ENCODE assay signal across 27 cellular contexts in the genomic region with DNA sequence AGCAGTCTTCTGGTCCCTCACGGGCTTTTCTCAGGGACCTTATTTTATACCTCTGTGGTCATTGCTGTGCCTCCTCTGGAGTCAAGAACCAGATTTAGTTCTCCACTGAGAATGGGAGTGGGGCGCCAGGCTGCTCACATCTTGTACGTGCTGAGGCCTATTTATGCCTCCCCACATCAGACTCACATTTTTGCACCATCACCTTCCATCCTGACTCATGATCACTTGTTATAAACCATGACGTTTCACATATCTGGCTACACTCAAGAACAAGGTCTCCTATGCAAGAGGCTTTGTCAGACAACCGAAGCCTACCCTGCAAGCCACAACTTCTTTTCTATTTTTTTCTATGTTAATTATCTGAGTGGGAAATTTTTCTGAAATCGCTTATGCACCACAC. TPM values are rescaled to one million over a fixed set of nuclear protein-coding genes. Genes with fewer than 3 reads are reported as not detected.
DNase-seq lines count a peak whose midpoint lies in the region; ATAC-seq and TF ChIP-seq lines count a peak whose summit lies in the region.
"Had no signal": no experiment of that assay in that cellular context is flagged by ENCODE, and none has a peak within 500 bp of the region (broad histone marks: within the 10 kb centered on the region; RNA-seq: fewer than 3 reads in every experiment).

No MANE protein-coding gene starts in this region.

- H3K4me3 ChIP-seq in esophagus squamous epithelium (no peak overlapping the region), rectal smooth muscle tissue (ENCODE audit: low read length) (no peak overlapping the region), aorta (ENCODE audit: low read length in 2 of 2) (no peak overlapping the region), right lobe of liver (no peak overlapping the region)
- H3K4me3 ChIP-seq: adrenal gland, cardiac muscle cell, HAP-1, PC-9, spleen had no signal

- 62 to 83% methylated on average over 6 of the region's 6 CpGs for WGBS in esophagus squamous epithelium, 2 donors
- 62 to 72% methylated on average over 6 of the region's 6 CpGs for WGBS in aorta, 2 donors
- WGBS in right lobe of liver (ENCODE audit: insufficient coverage, low coverage, low lambda C conversion rate, missing lambda C conversion rate) = 62% methylated on average over 5 of the region's 6 CpGs

- DNase-seq in M059J (ENCODE audit: low read depth) = peak; percentile 13
- DNase-seq in esophagus squamous epithelium (lab: John Stamatoyannopoulos, UW) = no peak
- DNase-seq in aorta = peak in 1 of 2 donors; percentile 63
- no peak for DNase-seq in right lobe of liver
- DNase-seq: activated CD4-positive, CD25-positive, alpha-beta regulatory T cell treated with anti-CD3 and anti-CD28 coated beads, Interleukin-2, amount 50 U/mL, for 72 hours; activated naive CD4-positive, alpha-beta T cell; activated T-cell treated with anti-CD3 and anti-CD28 coated beads, Interleukin-2, amount 50 U/mL, for 1 hour; adrenal gland; CD4-positive, CD25-positive, alpha-beta regulatory T cell; dermis blood vessel endothelial cell; DMS 273 treated with DMSO at 0.1 percent for 48 hours; foreskin fibroblast; hippocampal formation; Karpas-422; NCI-H187 treated with DMSO at 0.1 percent for 48 hours; NCI-H226; NCI-H774; nucleus accumbens; PC-9; SHP77 treated with DMSO at 0.1 percent for 48 hours; spleen had no signal

- no peak overlapping the region for H3K9ac ChIP-seq in rectal smooth muscle tissue (ENCODE audit: low read length)

- H3K27ac ChIP-seq in esophagus squamous epithelium = peak overlapping the region in 3 of 4 donors; percentile 59 to 74 (median 65)
- H3K27ac ChIP-seq in rectal smooth muscle tissue (ENCODE audit: low read depth, low read length) = peak overlapping the region; percentile 94
- peak overlapping the region; percentile 52 to 55 for H3K27ac ChIP-seq in aorta (ENCODE audit: low read depth in 1 of 2, low read length in 2 of 2)
- H3K27ac ChIP-seq in right lobe of liver = no peak overlapping the region
- H3K27ac ChIP-seq: adrenal gland, cardiac muscle cell, PC-9, spleen had no signal

- no peak for TF ChIP-seq CTCF in esophagus squamous epithelium (IDR thresholded peaks at IDR 0.05)
- TF ChIP-seq CTCF in right lobe of liver (IDR thresholded peaks at IDR 0.05) = no peak

- no peak for ATAC-seq in aorta (ENCODE audit: low FRiP score)
- ATAC-seq in GM19328 (IDR thresholded peaks at IDR 0.05; ENCODE audit: unreplicated experiment) = no peak
- no peak for ATAC-seq in right lobe of liver
- ATAC-seq in HG02885 (IDR thresholded peaks at IDR 0.05; ENCODE audit: poor library complexity, unreplicated experiment) = no peak

- no peaks in the 10 kb centered on the region for H3K9me3 ChIP-seq in esophagus squamous epithelium
- no peaks in the 10 kb centered on the region for H3K9me3 ChIP-seq in aorta (ENCODE audit: control insufficient read depth, low read length)
- no peaks in the 10 kb centered on the region for H3K9me3 ChIP-seq in right lobe of liver
- H3K9me3 ChIP-seq: adrenal gland, HAP-1, spleen had no signal

- peaks cover 0 to 15% (median 0%) of the 10 kb centered on the region in 4 donors for H3K27me3 ChIP-seq in esophagus squamous epithelium
- no peaks in the 10 kb centered on the region for H3K27me3 ChIP-seq in rectal smooth muscle tissue (ENCODE audit: control insufficient read depth, insufficient read depth, low read length)
- no peaks in the 10 kb centered on the region for H3K27me3 ChIP-seq in aorta (ENCODE audit: control insufficient read depth in 1 of 2, insufficient read depth in 2 of 2, low read length in 1 of 2)
- H3K27me3 ChIP-seq in right lobe of liver = no peaks in the 10 kb centered on the region
- H3K27me3 ChIP-seq: adrenal gland had no signal

- H3K4me1 ChIP-seq in esophagus squamous epithelium = peaks cover 0 to 4% (median 0%) of the 10 kb centered on the region in 3 donors
- H3K4me1 ChIP-seq in rectal smooth muscle tissue (ENCODE audit: control insufficient read depth, insufficient read depth, low read length) = peaks cover 41% of the 10 kb centered on the region
- H3K4me1 ChIP-seq in aorta (ENCODE audit: control insufficient read depth in 1 of 2, insufficient read depth in 2 of 2, low read length in 2 of 2) = peaks cover 17 to 29% of the 10 kb centered on the region in 2 donors
- no peaks in the 10 kb centered on the region for H3K4me1 ChIP-seq in right lobe of liver
- H3K4me1 ChIP-seq: adrenal gland, HAP-1, spleen had no signal

- intact Hi-C loops in esophagus squamous epithelium (cut with DNase I) = no loop called here
- intact Hi-C loops in aorta (cut with DNase I) = loop anchor here in 1 of 2 donors (5.0 kb wide), 1 partner anchor 78 kb away; no protein-coding TSS in a partner anchor
- intact Hi-C loops in right lobe of liver (cut with DNase I) = no loop called here

- TF ChIP-seq POLR2A in esophagus squamous epithelium (IDR thresholded peaks at IDR 0.05) (no peak), right lobe of liver (IDR thresholded peaks at IDR 0.05) (no peak)

- no peaks in the 10 kb centered on the region for H3K36me3 ChIP-seq in esophagus squamous epithelium
- H3K36me3 ChIP-seq in rectal smooth muscle tissue (ENCODE audit: control insufficient read depth, insufficient read depth, low read length) = no peaks in the 10 kb centered on the region
- no peaks in the 10 kb centered on the region for H3K36me3 ChIP-seq in aorta (ENCODE audit: control insufficient read depth in 1 of 2, insufficient read depth in 2 of 2, low read length in 1 of 2)
- no peaks in the 10 kb centered on the region for H3K36me3 ChIP-seq in right lobe of liver
- H3K36me3 ChIP-seq: adrenal gland, cardiac muscle cell, HAP-1, spleen had no signal

RNA-seq across cellular contexts. Expression of gene PRUNE2, which starts 10.7 kb away (rescaled TPM):
- total RNA-seq in M059J (2014; rRNA removed; shearing (Covaris generic)) = 4.8 and 7.2 TPM in 2 replicates
- total RNA-seq in esophagus squamous epithelium = 100 to 1,000 TPM in 1 of 4 donors, 10 to 100 TPM in 2, 1 to 10 TPM in 1; 9.9 to 126 (median 26.7) TPM
- total RNA-seq in aorta = 100 to 1,000 TPM; 304 to 558 TPM
- 10 to 100 TPM; 38.1 to 92.9 TPM for polyA plus RNA-seq in aorta
- total RNA-seq in right lobe of liver = 1 to 10 TPM; 1.4 to 3.3 (median 2.1) TPM
- total RNA-seq: CD4-positive, CD25-positive, alpha-beta regulatory T cell; G401 had no signal

Comparison
In these comparisons a context has a peak if more than half of its experiments do, and no peak if none do; other contexts are left out.
1. H3K27ac ChIP-seq: peak in esophagus squamous epithelium (3 of 4), rectal smooth muscle tissue (single experiment) and aorta (2 of 2); none in right lobe of liver (0 of 3).